25 cellular contexts compared by ENCODE assay signal in genomic region chr5:65647941-65648340, GRCh38. TPM values are rescaled to one million over a fixed set of nuclear protein-coding genes. Genes with fewer than 3 reads are reported as not detected.
DNase-seq lines count a peak whose midpoint lies in the region; ATAC-seq, FAIRE-seq and TF ChIP-seq lines count a peak whose summit lies in the region.
"Had no signal": no experiment of that assay in that cellular context is flagged by ENCODE, and none has a peak within 500 bp of the region (broad histone marks: within the 10 kb centered on the region; RNA-seq: fewer than 3 reads in every experiment).

No MANE protein-coding gene starts in this region.

- H3K9me3 ChIP-seq in H1 (ENCODE audit: insufficient read depth in 2 of 2, low read depth in 1 of 2, low read length in 1 of 2) = no peaks in the 10 kb centered on the region
- H3K9me3 ChIP-seq: BE2C, MG63 had no signal

- peak overlapping the region; percentile 10 to 15; a peak in 2 of 4 replicates for H3K4me2 ChIP-seq in H1 (ENCODE audit: insufficient read depth in 1 of 2, low read depth in 2 of 2, low read length in 2 of 2)

- FAIRE-seq in H1 (lab: Jason Lieb, UNC) = peak; percentile 66
- FAIRE-seq: A204.1, G401.6, RCC 7860 had no signal

- H3K9ac ChIP-seq in H1 (replicated peaks in 1 of 4; ENCODE audit: extremely low read depth in 1 of 4, low read depth in 3 of 4, low read length in 3 of 4) = no peak overlapping the region
- H3K9ac ChIP-seq: GM23248 had no signal

- H2BK120ac ChIP-seq in H1 (replicated peaks; ENCODE audit: low read depth, low read length) = no peak overlapping the region

- peaks cover 0 to 4% (median 0%) of the 10 kb centered on the region in 4 experiments; a peak in 2 of 7 replicates for H3K4me1 ChIP-seq in H1 (replicated peaks in 1 of 4; ENCODE audit: control insufficient read depth in 3 of 4, insufficient read depth in 4 of 4, low read length in 3 of 4)
- H3K4me1 ChIP-seq: BE2C had no signal

- H3K18ac ChIP-seq in H1 (ENCODE audit: extremely low read depth, low read length) = no peak overlapping the region

- TF ChIP-seq RAD21 in H1 (IDR thresholded peaks at IDR 0.05 in 1 of 2, conservative IDR thresholded peaks at IDR 0.05 in 1 of 2; ENCODE audit: low read depth in 2 of 2, low read length in 2 of 2) = no peak

- H2BK15ac ChIP-seq in H1 (ENCODE audit: low read length) = no peak overlapping the region

- H4K91ac ChIP-seq in H1 (replicated peaks; ENCODE audit: insufficient read length, low read length) = no peak overlapping the region

- intact Hi-C loops in natural killer cell (cut with micrococcal nuclease) = no loop called here

- H3K56ac ChIP-seq in H1 (replicated peaks; ENCODE audit: insufficient read length, low read depth, low read length) = no peak overlapping the region

- no peaks in the 10 kb centered on the region for H3K27me3 ChIP-seq in H1 (replicated peaks in 1 of 4; ENCODE audit: control insufficient read depth in 3 of 4, extremely low read depth in 1 of 4, insufficient read depth in 3 of 4, low read length in 3 of 4)
- H3K27me3 ChIP-seq: BE2C, MG63 had no signal

- no peak overlapping the region for H4K5ac ChIP-seq in H1 (ENCODE audit: insufficient read length, low read depth, low read length)

- CTCF ChIA-PET in H1 (lab: Charles Lee; ENCODE audit: partially characterized antibody) = no interaction called here

- TF ChIP-seq CTCF in natural killer cell (IDR thresholded peaks at IDR 0.05) (peak; percentile 7), H1 (IDR thresholded peaks at IDR 0.05; ENCODE audit: control extremely low read depth in 1 of 3, insufficient read depth in 1 of 3, low read depth in 1 of 3, low read length in 3 of 3) (no peak), nephron progenitor cell (IDR thresholded peaks at IDR 0.05) (no peak)

- no peak overlapping the region for H4K8ac ChIP-seq in H1 (ENCODE audit: extremely low read depth, insufficient read depth, low read length)

- H3K4me1 Mint-ChIP-seq in natural killer cell (no peaks in the 10 kb centered on the region), nephron progenitor cell (no peaks in the 10 kb centered on the region)
- H3K4me1 Mint-ChIP-seq in natural killer cell treated with Interleukin-12 subunit alpha and Interleukin-12 subunit beta and Interleukin-15 and Interleukin-18, amount 100 ng/mL, for 72 hours (ENCODE audit: low read depth in 2 of 2) = no peaks in the 10 kb centered on the region
- H3K4me1 Mint-ChIP-seq in naive thymus-derived CD8-positive, alpha-beta T cell = no peaks in the 10 kb centered on the region

- no peak for TF ChIP-seq POLR2A in H1 (IDR thresholded peaks at IDR 0.05; ENCODE audit: control extremely low read depth in 1 of 2, low read depth in 2 of 2, low read length in 2 of 2)

- no peak overlapping the region for H2BK12ac ChIP-seq in H1 (ENCODE audit: low read depth, low read length)

- no peak for TF ChIP-seq EP300 in H1 (IDR thresholded peaks at IDR 0.05; ENCODE audit: borderline replicate concordance in 1 of 2, low read depth in 2 of 2, low read length in 2 of 2)

- H3K4me3 ChIP-seq in H1 (ENCODE audit: extremely low read depth in 1 of 4, insufficient read depth in 2 of 4, low read depth in 3 of 4, low read length in 4 of 4) = peak overlapping the region in 1 of 4 experiments; percentile 11; a peak in 2 of 8 replicates
- H3K4me3 ChIP-seq: GM23248, MG63 had no signal

- H2BK20ac ChIP-seq in H1 (ENCODE audit: low read length) = no peak overlapping the region

- no peaks in the 10 kb centered on the region for H3K27me3 Mint-ChIP-seq in natural killer cell (ENCODE audit: low read depth in 2 of 2)
- H3K27me3 Mint-ChIP-seq in natural killer cell treated with Interleukin-12 subunit alpha and Interleukin-12 subunit beta and Interleukin-15 and Interleukin-18, amount 100 ng/mL, for 72 hours = no peaks in the 10 kb centered on the region
- H3K27me3 Mint-ChIP-seq in nephron progenitor cell (ENCODE audit: low read depth, poor library complexity) = no peaks in the 10 kb centered on the region
- no peaks in the 10 kb centered on the region for H3K27me3 Mint-ChIP-seq in naive thymus-derived CD8-positive, alpha-beta T cell
- H3K27me3 Mint-ChIP-seq: CD4-positive, CD25-positive, alpha-beta regulatory T cell; IgD-negative memory B cell had no signal

- no peak for ATAC-seq in natural killer cell
- no peak for ATAC-seq in natural killer cell treated with Interleukin-12 subunit alpha and Interleukin-12 subunit beta and Interleukin-15 and Interleukin-18, amount 100 ng/mL, for 72 hours
- no peak for ATAC-seq in naive thymus-derived CD8-positive, alpha-beta T cell
- ATAC-seq: Right ventricle myocardium inferior had no signal

- no peak overlapping the region for H3K4ac ChIP-seq in H1 (replicated peaks; ENCODE audit: insufficient read length, low read depth, low read length)

- no peaks in the 10 kb centered on the region for H4K20me1 ChIP-seq in H1 (replicated peaks in 1 of 2; ENCODE audit: control insufficient read depth in 1 of 2, insufficient read depth in 2 of 2, low read length in 2 of 2)

- H2AK5ac ChIP-seq in H1 (ENCODE audit: low read depth, low read length) = no peak overlapping the region

- no peak overlapping the region for H3K14ac ChIP-seq in H1 (ENCODE audit: insufficient read length)

- peaks cover 0 to 3% (median 0%) of the 10 kb centered on the region in 4 experiments; a peak in 2 of 8 replicates for H3K36me3 ChIP-seq in H1 (ENCODE audit: control insufficient read depth in 2 of 4, insufficient read depth in 4 of 4, low read length in 3 of 4)

- H3K9me3 Mint-ChIP-seq in natural killer cell = no peaks in the 10 kb centered on the region
- no peaks in the 10 kb centered on the region for H3K9me3 Mint-ChIP-seq in natural killer cell treated with Interleukin-12 subunit alpha and Interleukin-12 subunit beta and Interleukin-15 and Interleukin-18, amount 100 ng/mL, for 72 hours
- H3K9me3 Mint-ChIP-seq in nephron progenitor cell = no peaks in the 10 kb centered on the region
- H3K9me3 Mint-ChIP-seq in naive thymus-derived CD8-positive, alpha-beta T cell = no peaks in the 10 kb centered on the region
- H3K9me3 Mint-ChIP-seq: CD4-positive, CD25-positive, alpha-beta regulatory T cell; IgD-negative memory B cell had no signal

- no peak overlapping the region for H3K23ac ChIP-seq in H1 (ENCODE audit: insufficient read length)

- DNase-seq in natural killer cell (no peak), H1 (ENCODE audit: low read depth in 1 of 2, low spot score in 2 of 2) (peak in 1 of 2 experiments; percentile 29), nephron progenitor cell (no peak), ureter (ENCODE audit: low spot score) (no peak), SIG-M5 treated with dmso at 0.1 percent for 504 hours (lab: John Stamatoyannopoulos, UW; ENCODE audit: unreplicated experiment) (no peak)
- DNase-seq in natural killer cell treated with Interleukin-12 subunit alpha and Interleukin-12 subunit beta and Interleukin-15 and Interleukin-18, amount 100 ng/mL, for 72 hours (ENCODE audit: low spot score) = no peak
- DNase-seq in naive thymus-derived CD8-positive, alpha-beta T cell = no peak
- DNase-seq: BE2C; CD4-positive, CD25-positive, alpha-beta regulatory T cell; COR-L47; DMS 273 treated with DMSO at 0.1 percent for 48 hours; DND-41; GM23248; Karpas-422; MG63; NCI-H1092; NCI-H146; NCI-H2029 treated with DMSO at 0.1 percent for 48 hours; NCI-H2171 treated with DMSO at 0.1 percent for 48 hours; NK-92 treated with Interleukin-12 subunit alpha and Interleukin-12 subunit beta, amount 100 ng/mL, for 24 hours had no signal

- H3K4me3 Mint-ChIP-seq in natural killer cell = no peak overlapping the region
- H3K4me3 Mint-ChIP-seq in natural killer cell treated with Interleukin-12 subunit alpha and Interleukin-12 subunit beta and Interleukin-15 and Interleukin-18, amount 100 ng/mL, for 72 hours = no peak overlapping the region
- no peak overlapping the region for H3K4me3 Mint-ChIP-seq in nephron progenitor cell
- no peak overlapping the region for H3K4me3 Mint-ChIP-seq in naive thymus-derived CD8-positive, alpha-beta T cell
- H3K4me3 Mint-ChIP-seq: CD4-positive, CD25-positive, alpha-beta regulatory T cell; IgD-negative memory B cell had no signal

- H2BK5ac ChIP-seq in H1 (ENCODE audit: low read depth, low read length) = no peak overlapping the region

- no peaks in the 10 kb centered on the region for H3K23me2 ChIP-seq in H1 (ENCODE audit: low read depth, low read length)

- peak overlapping the region in 1 of 2 donors; percentile 37 for H3K27ac Mint-ChIP-seq in natural killer cell
- peak overlapping the region in 1 of 2 donors; percentile 5 for H3K27ac Mint-ChIP-seq in natural killer cell treated with Interleukin-12 subunit alpha and Interleukin-12 subunit beta and Interleukin-15 and Interleukin-18, amount 100 ng/mL, for 72 hours
- peak overlapping the region; percentile 13 for H3K27ac Mint-ChIP-seq in nephron progenitor cell
- peak overlapping the region in 3 of 10 donors; percentile 41 to 50 (median 49) for H3K27ac Mint-ChIP-seq in naive thymus-derived CD8-positive, alpha-beta T cell
- H3K27ac Mint-ChIP-seq: CD4-positive, CD25-positive, alpha-beta regulatory T cell had no signal

- no peak overlapping the region for H3K27ac ChIP-seq in H1 (ENCODE audit: low read depth, low read length)
- H3K27ac ChIP-seq: GM23248 had no signal

- POLR2A ChIA-PET in H1 (lab: Charles Lee; ENCODE audit: partially characterized antibody) = interaction anchor here (1.5 kb wide), 1 partner anchor 16 kb away, joined by 3 read pairs; no protein-coding TSS in a partner anchor
- POLR2A ChIA-PET in naive thymus-derived CD8-positive, alpha-beta T cell (lab: Charles Lee) = no interaction called here

- no peak overlapping the region for H2AFZ ChIP-seq in H1 (ENCODE audit: low read length)
- H2AFZ ChIP-seq: GM23248 had no signal

- H3K79me2 ChIP-seq in H1 (ENCODE audit: control insufficient read depth in 1 of 2, insufficient read depth in 2 of 2, low read length in 2 of 2) = no peaks in the 10 kb centered on the region

- H3K36me3 Mint-ChIP-seq in natural killer cell (peaks cover 15% of the 10 kb centered on the region), nephron progenitor cell (ENCODE audit: low read depth) (peaks cover 16% of the 10 kb centered on the region)
- H3K36me3 Mint-ChIP-seq in natural killer cell treated with Interleukin-12 subunit alpha and Interleukin-12 subunit beta and Interleukin-15 and Interleukin-18, amount 100 ng/mL, for 72 hours = peaks cover 9% of the 10 kb centered on the region
- H3K36me3 Mint-ChIP-seq in naive thymus-derived CD8-positive, alpha-beta T cell = peaks cover 0 to 60% (median 13%) of the 10 kb centered on the region in 3 donors

- H3K79me1 ChIP-seq in H1 (ENCODE audit: low read depth, low read length) = no peaks in the 10 kb centered on the region

RNA-seq across cellular contexts. Expression of gene SHLD3, which starts 23.1 kb away (rescaled TPM):
- total RNA-seq in natural killer cell = 10 to 100 TPM; 11.0 to 16.7 (median 12.7) TPM
- total RNA-seq in natural killer cell treated with Interleukin-12 subunit alpha and Interleukin-12 subunit beta and Interleukin-15 and Interleukin-18, amount 100 ng/mL, for 72 hours = 1 to 10 TPM; 3.2 to 7.1 TPM
- total RNA-seq in H1 (2021; fragmentation: NEBNext Ultra II Directional; extraction: Animal tissue kit (Norgen Biotek cat#: 25700)) = 2.9 and 3.2 TPM in 2 replicates
- 0.88 and 1.9 TPM in 2 replicates for polyA plus RNA-seq in H1 (2011; rRNA removed)
- 2.1 TPM for polyA plus RNA-seq in H1 (2011; cell fraction: cytosol; rRNA removed)
- polyA plus RNA-seq in H1 (2011; cell fraction: nucleus; rRNA removed) = 0.39 TPM
- polyA plus RNA-seq in H1 (2012, experiment 1 of 2) = 1.4 to 2.1 TPM (median 2.0 TPM) in 4 replicates
- 0.68 TPM for polyA plus RNA-seq in H1 (2012, experiment 2 of 2)
- polyA plus RNA-seq in H1 (2013, experiment 1 of 2) = 2.8 TPM
- 2.8 TPM for polyA plus RNA-seq in H1 (2013, experiment 2 of 2)
- polyA minus RNA-seq in H1 (2011; rRNA and poly(A)+ RNA removed) = 1.6 and 2.0 TPM in 2 replicates
- not detected for polyA minus RNA-seq in H1 (2011; cell fraction: cytosol; rRNA and poly(A)+ RNA removed)
- 3.5 TPM for polyA minus RNA-seq in H1 (2011; cell fraction: nucleus; rRNA and poly(A)+ RNA removed)
- 2.3 TPM for total RNA-seq in ureter
- total RNA-seq in naive thymus-derived CD8-positive, alpha-beta T cell = 1 to 10 TPM; 7.8 to 9.9 TPM
- 1 to 10 TPM; 2.6 to 7.2 (median 2.9) TPM for polyA plus RNA-seq in naive thymus-derived CD8-positive, alpha-beta T cell

RNA-seq across cellular contexts. Expression of gene TRAPPC13, which starts 23.1 kb away (rescaled TPM):
- total RNA-seq in natural killer cell (10 to 100 TPM; 20.9 to 27.5 (median 25.6) TPM), ureter (35.2 TPM)
- 10 to 100 TPM; 27.4 to 28.2 TPM for total RNA-seq in natural killer cell treated with Interleukin-12 subunit alpha and Interleukin-12 subunit beta and Interleukin-15 and Interleukin-18, amount 100 ng/mL, for 72 hours
- 16.8 and 16.9 TPM in 2 replicates for total RNA-seq in H1 (2021; fragmentation: NEBNext Ultra II Directional; extraction: Animal tissue kit (Norgen Biotek cat#: 25700))
- polyA plus RNA-seq in H1 (2011; rRNA removed) = 2.4 and 6.3 TPM in 2 replicates
- polyA plus RNA-seq in H1 (2011; cell fraction: cytosol; rRNA removed) = 9.1 TPM
- 3.2 TPM for polyA plus RNA-seq in H1 (2011; cell fraction: nucleus; rRNA removed)
- 9.0 to 15.1 TPM (median 11.8 TPM) in 4 replicates for polyA plus RNA-seq in H1 (2012, experiment 1 of 2)
- 1.1 TPM for polyA plus RNA-seq in H1 (2012, experiment 2 of 2)
- polyA plus RNA-seq in H1 (2013, experiment 1 of 2) = 10.4 TPM
- polyA plus RNA-seq in H1 (2013, experiment 2 of 2) = 9.2 TPM
- 9.9 and 12.3 TPM in 2 replicates for polyA minus RNA-seq in H1 (2011; rRNA and poly(A)+ RNA removed)
- 5.0 TPM for polyA minus RNA-seq in H1 (2011; cell fraction: cytosol; rRNA and poly(A)+ RNA removed)
- 4.8 TPM for polyA minus RNA-seq in H1 (2011; cell fraction: nucleus; rRNA and poly(A)+ RNA removed)
- total RNA-seq in naive thymus-derived CD8-positive, alpha-beta T cell = 10 to 100 TPM; 21.6 to 26.2 TPM
- polyA plus RNA-seq in naive thymus-derived CD8-positive, alpha-beta T cell = 10 to 100 TPM; 17.3 to 19.7 (median 18.1) TPM

RNA-seq across cellular contexts. Expression of gene TRIM23, which starts 23.8 kb away (rescaled TPM):
- total RNA-seq in natural killer cell (10 to 100 TPM; 13.4 to 23.3 (median 18.8) TPM), ureter (11.2 TPM)
- total RNA-seq in natural killer cell treated with Interleukin-12 subunit alpha and Interleukin-12 subunit beta and Interleukin-15 and Interleukin-18, amount 100 ng/mL, for 72 hours = 10 to 100 TPM in 1 of 2 donors, 1 to 10 TPM in 1; 9.6 to 10.3 TPM
- total RNA-seq in H1 (2021; fragmentation: NEBNext Ultra II Directional; extraction: Animal tissue kit (Norgen Biotek cat#: 25700)) = 11.7 and 13.6 TPM in 2 replicates
- polyA plus RNA-seq in H1 (2011; rRNA removed) = 2.5 and 4.0 TPM in 2 replicates
- polyA plus RNA-seq in H1 (2011; cell fraction: cytosol; rRNA removed) = 4.5 TPM
- polyA plus RNA-seq in H1 (2011; cell fraction: nucleus; rRNA removed) = 9.6 TPM
- polyA plus RNA-seq in H1 (2012, experiment 1 of 2) = 5.2 to 9.2 TPM (median 8.0 TPM) in 4 replicates
- 0.30 TPM for polyA plus RNA-seq in H1 (2012, experiment 2 of 2)
- 4.6 TPM for polyA plus RNA-seq in H1 (2013, experiment 1 of 2)
- polyA plus RNA-seq in H1 (2013, experiment 2 of 2) = 4.5 TPM
- polyA minus RNA-seq in H1 (2011; rRNA and poly(A)+ RNA removed) = 21.6 and 26.3 TPM in 2 replicates
- polyA minus RNA-seq in H1 (2011; cell fraction: cytosol; rRNA and poly(A)+ RNA removed) = 5.5 TPM
- polyA minus RNA-seq in H1 (2011; cell fraction: nucleus; rRNA and poly(A)+ RNA removed) = 18.2 TPM
- total RNA-seq in naive thymus-derived CD8-positive, alpha-beta T cell = 10 to 100 TPM; 24.8 to 29.6 TPM
- polyA plus RNA-seq in naive thymus-derived CD8-positive, alpha-beta T cell = 10 to 100 TPM; 11.6 to 16.0 (median 12.9) TPM
